In the genomic region with DNA sequence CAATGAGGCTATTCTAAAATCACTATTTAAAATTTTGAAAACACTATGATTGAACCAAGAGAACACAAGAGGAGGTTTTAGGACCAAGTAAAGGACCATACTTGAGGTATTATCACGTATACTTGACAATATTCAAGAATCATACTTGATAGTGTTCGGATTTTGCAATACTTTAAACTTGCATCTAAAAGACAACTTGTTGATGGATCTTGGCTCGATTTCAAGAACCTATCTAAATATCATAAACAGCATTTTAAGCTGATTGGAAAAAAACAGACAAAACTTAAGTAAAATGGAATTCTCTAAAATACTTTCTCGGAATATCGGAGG, we compare ENCODE assay signal across 9 cellular contexts. TPM values are rescaled to one million over a fixed set of nuclear protein-coding genes. Genes with fewer than 3 reads are reported as not detected.
DNase-seq lines count a peak whose midpoint lies in the region; ATAC-seq and TF ChIP-seq lines count a peak whose summit lies in the region.
"Had no signal": no experiment of that assay in that cellular context is flagged by ENCODE, and none has a peak within 500 bp of the region (broad histone marks: within the 10 kb centered on the region; RNA-seq: fewer than 3 reads in every experiment).

No MANE protein-coding gene starts in this region.

- H3K4me1 ChIP-seq in muscle layer of colon (ENCODE audit: insufficient read depth, low read length): peaks cover 14% of the 10 kb centered on the region

- TF ChIP-seq CTCF in AG04449 (IDR thresholded peaks at IDR 0.05; ENCODE audit: insufficient read depth, low read length, missing control alignments) (no peak), chondrocyte (IDR thresholded peaks at IDR 0.05) (no peak)

- DNase-seq in AG04449 (ENCODE audit: low read depth, low spot score) (no peak), chondrocyte (ENCODE audit: low spot score) (no peak), UCSD-AML1 (lab: John Stamatoyannopoulos, UW; ENCODE audit: unreplicated experiment) (no peak), 8988T (no peak)
- DNase-seq in Jurkat, Clone E6-1 (ENCODE audit: low read depth, low spot score): no peak
- DNase-seq: T-helper 9 cell had no signal

- CTCF ChIA-PET in AG04449 (lab: Yijun Ruan, JAX): interaction anchor here (3.1 kb wide), 1 partner anchor 104 kb away, joined by 9 read pairs; no protein-coding TSS in a partner anchor

- no peaks in the 10 kb centered on the region for H3K27me3 Mint-ChIP-seq in chondrocyte (ENCODE audit: low read depth)

- no peaks in the 10 kb centered on the region for H3K36me3 ChIP-seq in muscle layer of colon (ENCODE audit: insufficient read depth, low read length)

- H3K9ac ChIP-seq in muscle layer of colon (ENCODE audit: low read length): peak overlapping the region; percentile 73

- H3K4me1 Mint-ChIP-seq in chondrocyte (ENCODE audit: low read depth): peaks cover 26% of the 10 kb centered on the region

- no peaks in the 10 kb centered on the region for H3K9me3 Mint-ChIP-seq in chondrocyte (ENCODE audit: low read depth)

- no peaks in the 10 kb centered on the region for H3K9me3 ChIP-seq in muscle layer of colon (ENCODE audit: low read length)

- peak overlapping the region; percentile 20 for H3K27ac ChIP-seq in muscle layer of colon (ENCODE audit: low read depth, low read length)

- no peaks in the 10 kb centered on the region for H3K27me3 ChIP-seq in muscle layer of colon (ENCODE audit: control insufficient read depth in 1 of 2, insufficient read depth in 2 of 2, low read length in 2 of 2)

- POLR2A ChIA-PET in AG04449 (lab: Yijun Ruan, JAX): interaction anchor here (0.6 kb wide), 1 partner anchor 15 kb away, joined by 3 read pairs; no protein-coding TSS in a partner anchor

- no peaks in the 10 kb centered on the region for H3K36me3 Mint-ChIP-seq in chondrocyte (ENCODE audit: low read depth)

- H3K4me3 Mint-ChIP-seq in chondrocyte (ENCODE audit: unreplicated experiment): peak overlapping the region; percentile 92

- peak overlapping the region; percentile 82 for H3K4me3 ChIP-seq in AG04449 (ENCODE audit: low read depth, low read length)
- H3K4me3 ChIP-seq in Jurkat, Clone E6-1 (ENCODE audit: low read length): peak overlapping the region; percentile 83
- peak overlapping the region; percentile 37 to 64 for H3K4me3 ChIP-seq in muscle layer of colon (ENCODE audit: low read depth in 1 of 2, low read length in 2 of 2)

- peak overlapping the region; percentile 88 for H3K27ac Mint-ChIP-seq in chondrocyte (ENCODE audit: unreplicated experiment)

- ATAC-seq in HG02610 (IDR thresholded peaks at IDR 0.05; ENCODE audit: unreplicated experiment) (no peak), HG03439 (IDR thresholded peaks at IDR 0.05; ENCODE audit: unreplicated experiment) (no peak)

RNA-seq across cellular contexts. Expression of a gene that starts 1.3 kb away (rescaled TPM):
- polyA plus RNA-seq in Jurkat, Clone E6-1 (2012; ENCODE audit: insufficient read depth, insufficient read length): 68.8 TPM
- 24.2 to 30.4 TPM (median 27.5 TPM) in 3 replicates for total RNA-seq in chondrocyte
